Comparison of ENCODE assay signal across 17 cellular contexts in genomic region chr2:185978634-185979405, GRCh38.
DNase-seq lines count a peak whose midpoint lies in the region; FAIRE-seq and TF ChIP-seq lines count a peak whose summit lies in the region.
"Had no signal": no experiment of that assay in that cellular context is flagged by ENCODE, and none has a peak within 500 bp of the region (broad histone marks: within the 10 kb centered on the region; RNA-seq: fewer than 3 reads in every experiment).

No MANE protein-coding gene starts in this region.

- no peak overlapping the region for H2AK5ac ChIP-seq in mesenchymal stem cell (ENCODE audit: low read length, severe bottlenecking)

- H3K4ac ChIP-seq in mesenchymal stem cell (ENCODE audit: low read depth in 1 of 2, low read length in 2 of 2), result no peak overlapping the region

- no peak overlapping the region for H3K4me2 ChIP-seq in mesenchymal stem cell (ENCODE audit: low read length, poor library complexity, severe bottlenecking)

- H3K14ac ChIP-seq in mesenchymal stem cell (ENCODE audit: low read length in 2 of 2), result no peak overlapping the region

- no peak for TF ChIP-seq CTCF in bronchial epithelial cell (IDR thresholded peaks at IDR 0.05; ENCODE audit: insufficient read depth, low read length, severe bottlenecking)

- no peak overlapping the region for H4K91ac ChIP-seq in mesenchymal stem cell (ENCODE audit: low read length)

- DNase-seq in EH (ENCODE audit: low read depth) (peak; percentile 2), NCI-H226 (peak; percentile 66), bronchial epithelial cell (ENCODE audit: low read depth) (peak; percentile 90), mesenchymal stem cell (peak; percentile 80), frontal cortex (ENCODE audit: low spot score in 2 of 2) (no peak), AML-193 (lab: John Stamatoyannopoulos, UW) (no peak), DMS79 (lab: John Stamatoyannopoulos, UW) (no peak), GM03348 (ENCODE audit: low spot score) (no peak)
- DNase-seq: activated B cell treated with CpG ODN at 0.5 μM for 24 hours; colonic mucosa; erythroblast; left ventricle myocardium inferior; naive B cell; NCI-H187; Peyer's patch; psoas muscle; stimulated activated naive CD8-positive, alpha-beta T cell treated with anti-CD3 and anti-CD28 coated beads, Interleukin-15, amount 100 ng/mL, for 72 hours had no signal

- 0% methylated on average over 1 of the region's 3 CpGs for WGBS in mesenchymal stem cell

- no peak overlapping the region for H2BK120ac ChIP-seq in mesenchymal stem cell (ENCODE audit: low read depth, low read length)

- H3K4me1 ChIP-seq in mesenchymal stem cell (ENCODE audit: control insufficient read depth, insufficient read depth, low read depth, low read length), result no peaks in the 10 kb centered on the region
- H3K4me1 ChIP-seq: colonic mucosa, left ventricle myocardium inferior, Peyer's patch, psoas muscle had no signal

- no peak overlapping the region for H4K8ac ChIP-seq in mesenchymal stem cell (ENCODE audit: low read length)

- no peaks in the 10 kb centered on the region for H3K9me3 ChIP-seq in mesenchymal stem cell (ENCODE audit: control insufficient read depth, low read length)
- H3K9me3 ChIP-seq: colonic mucosa, left ventricle myocardium inferior, Peyer's patch, psoas muscle had no signal

- no peak overlapping the region for H3K9ac ChIP-seq in mesenchymal stem cell (ENCODE audit: low read length)

- H2BK12ac ChIP-seq in mesenchymal stem cell (ENCODE audit: low read length in 2 of 2), result no peak overlapping the region

- H3K79me1 ChIP-seq in mesenchymal stem cell (replicated peaks; ENCODE audit: low read length, poor library complexity, severe bottlenecking), result no peaks in the 10 kb centered on the region

- no peak overlapping the region for H2AFZ ChIP-seq in mesenchymal stem cell (ENCODE audit: low read depth, low read length)

- H3K4me3 ChIP-seq in bronchial epithelial cell (ENCODE audit: low read depth, low read length) (no peak overlapping the region), mesenchymal stem cell (ENCODE audit: insufficient read depth in 1 of 2, low read depth in 1 of 2, low read length in 2 of 2) (no peak overlapping the region)
- H3K4me3 ChIP-seq: colonic mucosa, left ventricle myocardium inferior, Peyer's patch, psoas muscle had no signal

- H3K18ac ChIP-seq in mesenchymal stem cell (ENCODE audit: low read depth in 1 of 2, low read length in 2 of 2), result no peak overlapping the region

- H3K27ac ChIP-seq in mesenchymal stem cell (ENCODE audit: low read length, poor library complexity, severe bottlenecking), result no peak overlapping the region
- H3K27ac ChIP-seq: colonic mucosa, left ventricle myocardium inferior, Peyer's patch, psoas muscle had no signal

- H3K23ac ChIP-seq in mesenchymal stem cell (ENCODE audit: low read length in 2 of 2), result no peak overlapping the region

- H3K36me3 ChIP-seq in bronchial epithelial cell (ENCODE audit: control insufficient read depth, insufficient read depth, low read length) (no peaks in the 10 kb centered on the region), mesenchymal stem cell (ENCODE audit: control insufficient read depth in 1 of 2, insufficient read depth in 2 of 2, low read depth in 1 of 2, low read length in 2 of 2) (no peaks in the 10 kb centered on the region)
- H3K36me3 ChIP-seq: colonic mucosa, left ventricle myocardium inferior, Peyer's patch had no signal

- H2BK15ac ChIP-seq in mesenchymal stem cell (ENCODE audit: low read depth, poor library complexity, severe bottlenecking), result no peak overlapping the region

- FAIRE-seq in bronchial epithelial cell (lab: Jason Lieb, UNC) (no peak), frontal cortex (lab: Jason Lieb, UNC) (no peak)

- H3K27me3 ChIP-seq in bronchial epithelial cell (ENCODE audit: control insufficient read depth, insufficient read depth, low read length) (no peaks in the 10 kb centered on the region), mesenchymal stem cell (ENCODE audit: control insufficient read depth in 1 of 2, insufficient read depth in 1 of 2, low read length in 2 of 2) (no peaks in the 10 kb centered on the region)
- H3K27me3 ChIP-seq: colonic mucosa, Peyer's patch had no signal

- no peak overlapping the region for H2BK5ac ChIP-seq in mesenchymal stem cell (ENCODE audit: low read depth, low read length, poor library complexity, severe bottlenecking)

Comparison
In these comparisons a context has a peak if more than half of its experiments do, and no peak if none do; other contexts are left out.
1. DNase-seq: peak in EH (single experiment), NCI-H226 (single experiment), bronchial epithelial cell (single experiment) and mesenchymal stem cell (single experiment); none in frontal cortex (0 of 2), AML-193 (0 of 2), DMS79 (single experiment) and GM03348 (single experiment).